Comparison of ENCODE assay signal across 1 cellular context in the genomic region with DNA sequence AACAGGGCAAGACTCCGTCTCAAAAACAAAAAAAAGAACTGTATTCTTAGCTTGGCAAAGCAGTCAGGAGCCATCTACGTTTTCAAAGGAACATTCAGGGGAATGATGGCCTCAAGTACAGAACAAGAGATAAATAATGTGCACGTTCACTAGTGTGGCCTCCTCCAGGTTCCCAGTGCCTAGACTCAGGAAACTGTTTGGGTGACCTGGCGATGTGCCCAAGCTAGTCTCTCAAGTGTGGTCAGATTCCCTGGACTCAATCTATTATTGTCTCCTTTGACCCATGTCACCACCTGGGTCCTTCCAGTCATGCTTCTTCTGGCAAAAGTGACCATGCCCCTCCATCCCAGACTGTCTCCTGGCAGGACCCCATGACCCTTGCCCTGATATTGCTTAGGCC.
TF ChIP-seq lines count a peak whose summit lies in the region.

No MANE protein-coding gene starts in this region.

TF ChIP-seq in endothelial cell of umbilical vein, 7 proteins besides CTCF, POLR2A, EP300 and RAD21 (continued from another document):
- TF ChIP-seq POLR2AphosphoS5 (IDR thresholded peaks at IDR 0.05; ENCODE audit: insufficient read depth, low read depth, low read length) (no peak), GATA2 (IDR thresholded peaks at IDR 0.05; ENCODE audit: insufficient read depth, insufficient read length, low read depth, low read length) (no peak), JUN (IDR thresholded peaks at IDR 0.05; ENCODE audit: borderline replicate concordance, insufficient read depth, insufficient read length, low read depth) (no peak), FOS (IDR thresholded peaks at IDR 0.05; ENCODE audit: borderline replicate concordance, insufficient read depth, low read length) (no peak), EZH2 (IDR thresholded peaks at IDR 0.05; ENCODE audit: borderline replicate concordance, low read depth, low read length, severe bottlenecking) (no peak)
- TF ChIP-seq, protein P1, sequence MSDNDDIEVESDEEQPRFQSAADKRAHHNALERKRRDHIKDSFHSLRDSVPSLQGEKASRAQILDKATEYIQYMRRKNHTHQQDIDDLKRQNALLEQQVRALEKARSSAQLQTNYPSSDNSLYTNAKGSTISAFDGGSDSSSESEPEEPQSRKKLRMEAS (IDR thresholded peaks at IDR 0.05; ENCODE audit: insufficient read depth, insufficient read length): no peak
